ENCODE assay signal across 1 cellular context in the genomic region with DNA sequence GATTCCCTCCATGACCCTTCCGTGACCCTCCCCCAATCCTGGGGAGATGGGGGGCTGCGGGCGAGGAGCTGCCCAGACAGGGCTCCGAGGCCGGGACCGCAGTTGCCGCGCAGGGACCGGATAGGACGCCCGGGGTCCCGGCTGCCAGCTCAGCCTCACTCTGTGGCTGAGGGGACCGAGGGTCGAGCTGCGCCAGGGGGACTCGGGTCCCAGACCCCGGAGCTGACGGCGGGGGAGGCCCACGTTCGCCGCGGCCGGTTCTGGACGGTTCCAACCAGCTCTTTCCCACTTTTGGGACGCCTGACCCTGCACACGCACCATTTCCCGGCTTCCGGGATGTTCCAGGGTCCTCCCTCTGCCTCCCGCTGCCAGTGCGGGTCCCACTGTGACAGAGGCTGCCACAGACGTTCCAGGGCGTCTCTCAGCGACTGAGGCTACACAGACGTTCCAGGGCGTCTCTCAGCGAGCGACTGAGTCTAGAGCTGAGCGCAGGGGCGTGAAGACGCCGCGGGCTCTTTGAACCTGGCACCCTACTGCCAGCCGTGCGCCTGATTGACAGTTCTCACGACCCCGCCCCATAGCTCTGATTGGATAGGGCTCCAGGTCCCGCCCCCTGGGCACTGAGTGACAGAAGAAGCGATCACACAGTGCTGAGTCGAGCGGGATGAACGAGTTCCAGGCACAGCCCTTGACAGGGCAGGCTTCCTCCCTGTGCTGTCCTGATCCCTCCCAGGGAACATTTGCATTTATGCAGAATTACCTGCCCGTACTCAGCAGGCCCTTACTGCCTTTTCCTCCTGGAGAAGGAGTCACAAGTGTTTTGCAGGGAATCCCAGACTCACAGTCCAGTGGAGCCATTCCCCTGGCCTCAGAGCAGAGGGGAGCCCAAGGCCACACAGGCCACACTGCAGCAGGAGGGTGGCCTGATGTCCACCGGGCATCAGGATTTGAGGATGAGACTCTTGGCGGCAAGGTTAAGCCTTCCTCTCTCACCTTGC.
TF ChIP-seq lines count a peak whose summit lies in the region.

Gene ZNF563 (minus strand): TSS at position 472 of the 998 bp plus-strand sequence. CDS start 151 bp downstream, at position 321.

TF ChIP-seq in H1, 55 proteins besides CTCF, POLR2A, EP300 and RAD21 (continued from another document):
- TF ChIP-seq MAFK (IDR thresholded peaks at IDR 0.05; ENCODE audit: low read depth, low read length) (no peak), EZH2 (IDR thresholded peaks at IDR 0.05; ENCODE audit: low read depth, low read length, severe bottlenecking) (no peak)
